Comparison of ENCODE assay signal across 8 cellular contexts in the genomic region with DNA sequence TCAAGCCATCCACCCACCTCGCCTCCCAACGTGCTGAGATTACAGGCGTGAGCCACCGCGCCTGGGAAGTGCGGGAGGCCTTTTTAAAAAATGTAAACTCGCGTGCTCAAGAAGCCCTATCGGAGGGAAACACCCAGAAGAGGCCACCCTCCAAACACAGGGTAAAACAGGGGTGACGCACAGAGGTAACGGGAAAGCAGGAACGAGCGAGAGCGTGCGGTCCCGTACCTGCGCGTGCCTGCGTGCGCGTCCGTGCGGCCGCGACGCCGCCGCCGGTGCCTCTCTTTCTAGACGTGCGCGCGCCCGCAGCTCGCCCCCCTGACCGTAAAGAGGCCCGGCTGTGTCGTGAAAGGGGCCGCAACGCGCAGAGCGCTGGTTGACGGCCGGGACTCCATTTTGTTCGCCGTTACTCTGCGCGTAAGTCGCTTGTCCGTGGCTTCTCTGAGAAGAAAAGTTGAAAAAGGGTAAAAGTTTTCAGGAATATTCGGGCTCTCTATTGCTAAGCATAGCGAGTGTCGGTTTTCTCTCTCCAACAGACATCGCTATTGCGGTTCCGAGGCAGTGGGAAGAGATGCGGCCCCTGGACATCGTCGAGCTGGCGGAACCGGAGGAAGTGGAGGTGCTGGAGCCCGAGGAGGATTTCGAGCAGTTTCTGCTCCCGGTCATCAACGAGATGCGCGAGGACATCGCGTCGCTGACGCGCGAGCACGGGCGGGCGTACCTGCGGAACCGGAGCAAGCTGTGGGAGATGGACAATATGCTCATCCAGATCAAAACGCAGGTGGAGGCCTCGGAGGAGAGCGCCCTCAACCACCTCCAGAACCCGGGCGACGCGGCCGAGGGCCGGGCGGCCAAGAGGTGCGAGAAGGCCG. TPM values are rescaled to one million over a fixed set of nuclear protein-coding genes. Genes with fewer than 3 reads are reported as not detected.
A peak's percentile ranks its signal among the peaks of the same experiment; 100 is the strongest.
DNase-seq lines count a peak whose midpoint lies in the region; ATAC-seq and TF ChIP-seq lines count a peak whose summit lies in the region.

A gene (plus strand): TSS at position 394 of the 872 bp plus-strand sequence. CDS start 178 bp downstream, at position 572.

- TF ChIP-seq EP300 in Ishikawa (IDR thresholded peaks at IDR 0.05; ENCODE audit: borderline replicate concordance), result no peak; the same call in 1 of the 2 replicates

- TF ChIP-seq CTCF in epithelial cell of proximal tubule (conservative IDR thresholded peaks at IDR 0.05; ENCODE audit: low read depth, low read length), result no peak

- ATAC-seq in GM21576 (IDR thresholded peaks at IDR 0.05; ENCODE audit: unreplicated experiment), result peak; percentile 78

- peak; percentile 88 for DNase-seq in DMS114 treated with DMSO at 0.1 percent for 48 hours (lab: John Stamatoyannopoulos, UW; ENCODE audit: unreplicated experiment)
- DNase-seq in OCI-M2 (lab: John Stamatoyannopoulos, UW; ENCODE audit: unreplicated experiment), result peak; percentile 50
- peak; percentile 89 for DNase-seq in activated T-cell treated with anti-CD3 and anti-CD28 coated beads for 4 hours
- peak; percentile 68 for DNase-seq in epithelial cell of proximal tubule (ENCODE audit: low read depth)
- DNase-seq in mucosa of gallbladder (ENCODE audit: low spot score), result peak; percentile 96
- peak; percentile 91 for DNase-seq in stimulated activated CD8-positive, alpha-beta memory T cell treated with anti-CD3 and anti-CD28 coated beads, Interleukin-4, amount 100 ng/mL, for 24 hours (ENCODE audit: low read depth)

- TF ChIP-seq RAD21 in Ishikawa (IDR thresholded peaks at IDR 0.05; ENCODE audit: low read depth), result no peak

- H3K4me3 ChIP-seq in epithelial cell of proximal tubule (ENCODE audit: low read depth, low read length), result peak within 1 kb of the TSS; percentile 95

TF ChIP-seq in Ishikawa, 13 proteins besides CTCF, POLR2A, EP300 and RAD21:
- peak; percentile 95 for TF ChIP-seq YY1 (IDR thresholded peaks at IDR 0.05; ENCODE audit: low read depth)
- peak; percentile 61 for TF ChIP-seq TCF12 (IDR thresholded peaks at IDR 0.05; ENCODE audit: low read depth)
- TF ChIP-seq TEAD4 (IDR thresholded peaks at IDR 0.05), result no peak; the same call in 1 of the 2 replicates
- TF ChIP-seq, protein P1, sequence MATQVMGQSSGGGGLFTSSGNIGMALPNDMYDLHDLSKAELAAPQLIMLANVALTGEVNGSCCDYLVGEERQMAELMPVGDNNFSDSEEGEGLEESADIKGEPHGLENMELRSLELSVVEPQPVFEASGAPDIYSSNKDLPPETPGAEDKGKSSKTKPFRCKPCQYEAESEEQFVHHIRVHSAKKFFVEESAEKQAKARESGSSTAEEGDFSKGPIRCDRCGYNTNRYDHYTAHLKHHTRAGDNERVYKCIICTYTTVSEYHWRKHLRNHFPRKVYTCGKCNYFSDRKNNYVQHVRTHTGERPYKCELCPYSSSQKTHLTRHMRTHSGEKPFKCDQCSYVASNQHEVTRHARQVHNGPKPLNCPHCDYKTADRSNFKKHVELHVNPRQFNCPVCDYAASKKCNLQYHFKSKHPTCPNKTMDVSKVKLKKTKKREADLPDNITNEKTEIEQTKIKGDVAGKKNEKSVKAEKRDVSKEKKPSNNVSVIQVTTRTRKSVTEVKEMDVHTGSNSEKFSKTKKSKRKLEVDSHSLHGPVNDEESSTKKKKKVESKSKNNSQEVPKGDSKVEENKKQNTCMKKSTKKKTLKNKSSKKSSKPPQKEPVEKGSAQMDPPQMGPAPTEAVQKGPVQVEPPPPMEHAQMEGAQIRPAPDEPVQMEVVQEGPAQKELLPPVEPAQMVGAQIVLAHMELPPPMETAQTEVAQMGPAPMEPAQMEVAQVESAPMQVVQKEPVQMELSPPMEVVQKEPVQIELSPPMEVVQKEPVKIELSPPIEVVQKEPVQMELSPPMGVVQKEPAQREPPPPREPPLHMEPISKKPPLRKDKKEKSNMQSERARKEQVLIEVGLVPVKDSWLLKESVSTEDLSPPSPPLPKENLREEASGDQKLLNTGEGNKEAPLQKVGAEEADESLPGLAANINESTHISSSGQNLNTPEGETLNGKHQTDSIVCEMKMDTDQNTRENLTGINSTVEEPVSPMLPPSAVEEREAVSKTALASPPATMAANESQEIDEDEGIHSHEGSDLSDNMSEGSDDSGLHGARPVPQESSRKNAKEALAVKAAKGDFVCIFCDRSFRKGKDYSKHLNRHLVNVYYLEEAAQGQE (IDR thresholded peaks at IDR 0.05; ENCODE audit: low read depth), result peak; percentile 22; the same call in 1 of the 2 replicates
- TF ChIP-seq, protein P2, sequence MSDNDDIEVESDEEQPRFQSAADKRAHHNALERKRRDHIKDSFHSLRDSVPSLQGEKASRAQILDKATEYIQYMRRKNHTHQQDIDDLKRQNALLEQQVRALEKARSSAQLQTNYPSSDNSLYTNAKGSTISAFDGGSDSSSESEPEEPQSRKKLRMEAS (IDR thresholded peaks at IDR 0.05), result peak; percentile 95
- TF ChIP-seq NFIC (IDR thresholded peaks at IDR 0.05), result no peak
- peak; percentile 41; the same call in 1 of the 2 replicates for TF ChIP-seq CREB1 (IDR thresholded peaks at IDR 0.05; ENCODE audit: low read depth)
- TF ChIP-seq FOXM1 (IDR thresholded peaks at IDR 0.05; ENCODE audit: borderline replicate concordance, low read depth), result no peak; the same call in 1 of the 2 replicates
- TF ChIP-seq TAF1 (IDR thresholded peaks at IDR 0.05; ENCODE audit: low read depth), result peak; percentile 98

RNA-seq across cellular contexts. Expression of the gene that starts here (rescaled TPM):
- total RNA-seq in epithelial cell of proximal tubule, result 266 and 330 TPM in 2 replicates
- total RNA-seq in mucosa of gallbladder, result 244 TPM

Comparison
In these comparisons a context has a peak if more than half of its experiments do, and no peak if none do; other contexts are left out.
1. Peak in every context shown above with its lines: DNase-seq, ATAC-seq and H3K4me3 ChIP-seq.